In the genomic region with DNA sequence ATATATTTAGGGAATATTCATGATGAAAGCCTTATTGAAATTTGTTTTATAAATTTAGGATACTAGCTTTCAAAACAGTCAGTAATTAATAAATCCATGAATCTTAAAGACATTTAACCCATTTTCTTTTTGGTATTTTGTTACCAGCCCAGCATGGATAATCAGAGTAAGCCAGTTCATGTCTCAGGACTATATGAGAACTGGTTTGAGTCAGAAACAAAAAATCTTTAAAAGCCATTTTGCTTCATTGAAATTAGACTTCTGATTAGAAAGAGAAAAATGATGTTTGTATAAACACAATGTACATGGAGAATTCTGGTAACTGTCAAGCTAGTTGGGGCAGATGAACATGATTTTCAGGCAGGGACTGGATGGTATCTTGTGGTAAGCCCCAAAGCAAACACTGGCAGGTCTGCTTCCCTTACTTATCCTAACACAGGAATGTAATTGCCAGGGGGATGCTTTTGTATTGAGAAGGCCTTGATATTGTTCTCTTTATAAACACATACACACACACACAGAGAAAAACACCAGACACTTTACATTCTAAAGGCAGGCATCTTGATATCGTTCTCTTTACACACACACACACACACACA, we compare ENCODE assay signal across 1 cellular context.
TF ChIP-seq lines count a peak whose summit lies in the region.

No MANE protein-coding gene starts in this region.

TF ChIP-seq in GM12878, 131 proteins besides CTCF, POLR2A, EP300 and RAD21:
- TF ChIP-seq CHD2 (IDR thresholded peaks at IDR 0.05; ENCODE audit: borderline replicate concordance, low read depth, low read length) = no peak
- TF ChIP-seq SRF (IDR thresholded peaks at IDR 0.05; ENCODE audit: low read depth in 2 of 2, low read length in 2 of 2) = no peak
